In the genomic region with DNA sequence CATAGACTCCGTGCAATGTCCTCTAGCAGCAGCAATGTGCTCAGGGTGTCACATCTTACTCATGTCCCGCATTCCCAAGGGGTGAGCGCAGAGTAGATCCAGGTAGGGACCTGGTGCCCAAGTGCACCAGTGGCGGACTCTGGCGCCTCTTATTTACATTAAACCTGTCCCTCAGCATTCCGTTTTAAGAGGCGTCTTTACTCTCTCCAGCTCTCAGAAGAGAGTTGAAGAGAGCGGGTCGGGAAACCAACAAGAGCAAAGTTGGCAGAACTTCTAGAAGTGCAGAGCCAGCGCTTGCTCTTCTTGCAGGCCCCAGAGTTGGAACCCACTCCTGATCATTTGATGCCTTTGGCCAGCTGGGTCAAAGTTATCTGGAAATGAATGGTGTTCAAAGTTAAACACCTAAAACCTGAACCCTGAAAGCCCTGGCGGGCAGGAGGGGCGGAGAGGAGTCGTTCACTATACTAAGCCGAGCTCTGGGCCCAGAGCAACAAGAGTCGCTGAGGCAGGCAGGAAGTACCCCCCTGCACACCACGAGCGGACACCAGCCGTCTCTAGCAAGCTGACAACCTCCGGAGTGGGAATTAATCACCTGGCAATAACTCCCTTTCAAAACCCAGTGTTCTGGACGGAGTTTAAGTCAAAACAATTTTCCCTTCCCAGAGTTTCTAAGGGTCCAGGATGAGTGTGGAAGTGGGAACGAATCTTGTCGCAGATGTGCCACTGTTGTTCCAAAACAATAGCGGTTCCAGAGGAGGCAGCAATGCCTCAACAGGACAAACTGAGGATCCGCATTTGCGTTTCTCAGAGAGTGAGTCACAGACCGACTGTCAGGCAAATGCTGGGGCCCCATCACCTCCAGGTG, we compare ENCODE assay signal across 12 cellular contexts.
DNase-seq lines count a peak whose midpoint lies in the region; ATAC-seq and TF ChIP-seq lines count a peak whose summit lies in the region.
"Had no signal": no experiment of that assay in that cellular context is flagged by ENCODE, and none has a peak within 500 bp of the region (broad histone marks: within the 10 kb centered on the region; RNA-seq: fewer than 3 reads in every experiment).

No MANE protein-coding gene starts in this region.

- TF ChIP-seq POLR2A in sigmoid colon (IDR thresholded peaks at IDR 0.05) = no peak

- in situ Hi-C loops in ACHN (cut with HindIII; ENCODE audit: low pct_ligation_motif_present, low pct_unique_long_range_greater_than_20kb, low sequenced_read_pairs) = no loop called here

- H3K36me3 Mint-ChIP-seq in activated T-helper 17 cell treated with anti-CD3 and anti-CD28 coated beads, Interleukin-2, amount 50 U/mL, for 72 hours (ENCODE audit: low read depth) = no peaks in the 10 kb centered on the region

- H3K27ac Mint-ChIP-seq in activated T-helper 17 cell treated with anti-CD3 and anti-CD28 coated beads, Interleukin-2, amount 50 U/mL, for 72 hours = no peak overlapping the region

- intact Hi-C loops in sigmoid colon (cut with DNase I) = loop anchor here (5.0 to 10.0 kb wide), 2 partner anchors 121 to 731 kb away; partner anchors contain the start of genes CCNH and TMEM161B

- peaks cover 44% of the 10 kb centered on the region for H3K27me3 Mint-ChIP-seq in activated T-helper 17 cell treated with anti-CD3 and anti-CD28 coated beads, Interleukin-2, amount 50 U/mL, for 72 hours

- peak overlapping the region; percentile 54 for H3K4me3 Mint-ChIP-seq in activated T-helper 17 cell treated with anti-CD3 and anti-CD28 coated beads, Interleukin-2, amount 50 U/mL, for 72 hours

- peaks cover 4% of the 10 kb centered on the region for H3K9me3 Mint-ChIP-seq in activated T-helper 17 cell treated with anti-CD3 and anti-CD28 coated beads, Interleukin-2, amount 50 U/mL, for 72 hours

- H3K4me1 ChIP-seq in iPS-18a (ENCODE audit: control insufficient read depth, low read depth, low read length) (peaks cover 39% of the 10 kb centered on the region), sigmoid colon (peaks cover 0 to 40% (median 31%) of the 10 kb centered on the region in 4 donors)
- H3K4me1 ChIP-seq: breast epithelium had no signal

- no peak for TF ChIP-seq CTCF in sigmoid colon (IDR thresholded peaks at IDR 0.05)

- H3K27me3 ChIP-seq in iPS-18a (ENCODE audit: control insufficient read depth, insufficient read depth, low read length) = peaks cover 67% of the 10 kb centered on the region
- H3K27me3 ChIP-seq in sigmoid colon = peaks cover 0 to 59% (median 7%) of the 10 kb centered on the region in 3 donors
- H3K27me3 ChIP-seq: breast epithelium, SJSA1 had no signal

- TF ChIP-seq EP300 in sigmoid colon (IDR thresholded peaks at IDR 0.05) = no peak

- H3K4me1 Mint-ChIP-seq in activated T-helper 17 cell treated with anti-CD3 and anti-CD28 coated beads, Interleukin-2, amount 50 U/mL, for 72 hours = peaks cover 5% of the 10 kb centered on the region

- H3K27ac ChIP-seq in iPS-18a (ENCODE audit: low read length) (no peak overlapping the region), sigmoid colon (no peak overlapping the region)
- H3K27ac ChIP-seq: 22Rv1, breast epithelium, SJSA1 had no signal

- H3K9me3 ChIP-seq in iPS-18a (ENCODE audit: control insufficient read depth, low read depth, low read length) (peaks cover 2% of the 10 kb centered on the region), sigmoid colon (no peaks in the 10 kb centered on the region)
- H3K9me3 ChIP-seq: SJSA1 had no signal

- H3K9ac ChIP-seq in iPS-18a (ENCODE audit: low read length) = no peak overlapping the region

- H3K36me3 ChIP-seq in iPS-18a (ENCODE audit: control insufficient read depth, low read depth, low read length) (no peaks in the 10 kb centered on the region), sigmoid colon (no peaks in the 10 kb centered on the region)
- H3K36me3 ChIP-seq: breast epithelium, SJSA1 had no signal

- DNase-seq in DMS53 (lab: John Stamatoyannopoulos, UW) (peak; percentile 13), DMS53 treated with DMSO at 0.1 percent for 48 hours (lab: John Stamatoyannopoulos, UW; ENCODE audit: unreplicated experiment) (no peak), sigmoid colon (no peak), ACHN (no peak)
- no peak for DNase-seq in stimulated activated CD4-positive, alpha-beta T cell treated with anti-CD3 and anti-CD28 coated beads, Interleukin-1b, Interleukin-23, amount 100 ng/mL, for 48 hours
- DNase-seq: NCI-H187 treated with DMSO at 0.1 percent for 48 hours had no signal

- 19 to 44% methylated on average over 26 of the region's 26 CpGs for WGBS in sigmoid colon, 2 donors

- H3K4me3 ChIP-seq in iPS-18a (ENCODE audit: low read length) (peak overlapping the region; percentile 55), sigmoid colon (peak overlapping the region in 3 of 4 donors; percentile 18 to 26 (median 24))
- H3K4me3 ChIP-seq: SJSA1 had no signal

- no peak for ATAC-seq in activated T-helper 17 cell treated with anti-CD3 and anti-CD28 coated beads, Interleukin-2, amount 50 U/mL, for 72 hours (replicated peaks)
- ATAC-seq in GM19023 (IDR thresholded peaks at IDR 0.05; ENCODE audit: unreplicated experiment) = no peak
